ENCODE assay signal across 1 cellular context in the genomic region with DNA sequence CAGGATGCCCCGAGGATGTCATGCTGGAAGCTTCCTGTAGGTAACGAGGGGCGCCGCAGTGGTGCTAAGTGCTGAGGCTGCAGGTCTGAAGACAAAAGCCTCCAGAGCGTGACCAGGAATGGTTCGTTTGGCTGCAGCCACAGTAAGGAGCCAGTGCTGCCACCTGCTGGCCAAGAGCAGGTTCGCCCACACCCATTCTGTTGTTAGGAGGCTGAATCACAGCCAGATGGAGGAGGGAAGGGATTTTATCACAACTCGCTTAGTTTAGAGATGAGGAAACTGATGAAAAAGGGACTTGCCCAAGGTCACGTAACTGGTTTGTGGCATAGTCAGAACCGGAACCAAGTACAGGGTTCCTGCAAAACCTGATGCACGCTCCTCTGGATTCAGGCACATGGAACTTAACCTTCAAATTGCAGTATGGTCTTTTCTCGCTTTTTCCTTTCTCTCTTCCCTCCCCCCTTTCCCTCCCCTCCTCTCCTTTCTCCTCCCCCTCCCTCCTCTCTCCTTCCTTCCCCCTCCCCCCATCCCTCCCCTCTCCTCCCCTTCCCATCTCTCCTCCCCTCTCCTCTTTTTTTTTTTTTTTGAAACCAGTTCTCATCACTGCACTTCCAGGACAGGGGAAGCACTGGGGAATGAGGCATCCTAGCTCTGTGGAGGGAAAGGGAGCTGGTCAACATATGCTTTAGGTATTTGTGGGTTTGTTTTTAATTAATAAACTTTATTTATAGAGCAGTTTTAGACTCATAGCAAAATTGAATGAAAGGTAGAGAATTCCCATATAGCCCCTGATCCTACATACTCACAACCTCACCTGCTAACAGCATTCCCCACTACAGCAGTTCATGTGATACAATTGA.
TF ChIP-seq lines count a peak whose summit lies in the region.

No MANE protein-coding gene starts in this region.

TF ChIP-seq in HepG2, 621 proteins besides CTCF, POLR2A, EP300 and RAD21 (continued from another document and continues in another):
- TF ChIP-seq ZNF841 (CRISPR knock-in tag; IDR thresholded peaks at IDR 0.05; ENCODE audit: borderline replicate concordance): no peak
- no peak for TF ChIP-seq ZNF788 (CRISPR knock-in tag; IDR thresholded peaks at IDR 0.05; ENCODE audit: borderline replicate concordance)
- no peak for TF ChIP-seq ZBTB42 (CRISPR knock-in tag; IDR thresholded peaks at IDR 0.05)
- no peak for TF ChIP-seq SMYD3 (CRISPR knock-in tag; IDR thresholded peaks at IDR 0.05)
- TF ChIP-seq, protein P1, sequence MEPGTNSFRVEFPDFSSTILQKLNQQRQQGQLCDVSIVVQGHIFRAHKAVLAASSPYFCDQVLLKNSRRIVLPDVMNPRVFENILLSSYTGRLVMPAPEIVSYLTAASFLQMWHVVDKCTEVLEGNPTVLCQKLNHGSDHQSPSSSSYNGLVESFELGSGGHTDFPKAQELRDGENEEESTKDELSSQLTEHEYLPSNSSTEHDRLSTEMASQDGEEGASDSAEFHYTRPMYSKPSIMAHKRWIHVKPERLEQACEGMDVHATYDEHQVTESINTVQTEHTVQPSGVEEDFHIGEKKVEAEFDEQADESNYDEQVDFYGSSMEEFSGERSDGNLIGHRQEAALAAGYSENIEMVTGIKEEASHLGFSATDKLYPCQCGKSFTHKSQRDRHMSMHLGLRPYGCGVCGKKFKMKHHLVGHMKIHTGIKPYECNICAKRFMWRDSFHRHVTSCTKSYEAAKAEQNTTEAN (CRISPR knock-in tag; conservative IDR thresholded peaks at IDR 0.05): no peak
- TF ChIP-seq, protein P2, sequence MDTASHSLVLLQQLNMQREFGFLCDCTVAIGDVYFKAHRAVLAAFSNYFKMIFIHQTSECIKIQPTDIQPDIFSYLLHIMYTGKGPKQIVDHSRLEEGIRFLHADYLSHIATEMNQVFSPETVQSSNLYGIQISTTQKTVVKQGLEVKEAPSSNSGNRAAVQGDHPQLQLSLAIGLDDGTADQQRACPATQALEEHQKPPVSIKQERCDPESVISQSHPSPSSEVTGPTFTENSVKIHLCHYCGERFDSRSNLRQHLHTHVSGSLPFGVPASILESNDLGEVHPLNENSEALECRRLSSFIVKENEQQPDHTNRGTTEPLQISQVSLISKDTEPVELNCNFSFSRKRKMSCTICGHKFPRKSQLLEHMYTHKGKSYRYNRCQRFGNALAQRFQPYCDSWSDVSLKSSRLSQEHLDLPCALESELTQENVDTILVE (CRISPR knock-in tag; IDR thresholded peaks at IDR 0.05): no peak
- TF ChIP-seq TAF1 (CRISPR knock-in tag; IDR thresholded peaks at IDR 0.05): no peak
- TF ChIP-seq, protein P3, sequence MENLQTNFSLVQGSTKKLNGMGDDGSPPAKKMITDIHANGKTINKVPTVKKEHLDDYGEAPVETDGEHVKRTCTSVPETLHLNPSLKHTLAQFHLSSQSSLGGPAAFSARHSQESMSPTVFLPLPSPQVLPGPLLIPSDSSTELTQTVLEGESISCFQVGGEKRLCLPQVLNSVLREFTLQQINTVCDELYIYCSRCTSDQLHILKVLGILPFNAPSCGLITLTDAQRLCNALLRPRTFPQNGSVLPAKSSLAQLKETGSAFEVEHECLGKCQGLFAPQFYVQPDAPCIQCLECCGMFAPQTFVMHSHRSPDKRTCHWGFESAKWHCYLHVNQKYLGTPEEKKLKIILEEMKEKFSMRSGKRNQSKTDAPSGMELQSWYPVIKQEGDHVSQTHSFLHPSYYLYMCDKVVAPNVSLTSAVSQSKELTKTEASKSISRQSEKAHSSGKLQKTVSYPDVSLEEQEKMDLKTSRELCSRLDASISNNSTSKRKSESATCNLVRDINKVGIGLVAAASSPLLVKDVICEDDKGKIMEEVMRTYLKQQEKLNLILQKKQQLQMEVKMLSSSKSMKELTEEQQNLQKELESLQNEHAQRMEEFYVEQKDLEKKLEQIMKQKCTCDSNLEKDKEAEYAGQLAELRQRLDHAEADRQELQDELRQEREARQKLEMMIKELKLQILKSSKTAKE (CRISPR knock-in tag; IDR thresholded peaks at IDR 0.05; ENCODE audit: borderline replicate concordance): no peak
- no peak for TF ChIP-seq RAD51 (IDR thresholded peaks at IDR 0.05; ENCODE audit: borderline replicate concordance)
- TF ChIP-seq, protein P4, sequence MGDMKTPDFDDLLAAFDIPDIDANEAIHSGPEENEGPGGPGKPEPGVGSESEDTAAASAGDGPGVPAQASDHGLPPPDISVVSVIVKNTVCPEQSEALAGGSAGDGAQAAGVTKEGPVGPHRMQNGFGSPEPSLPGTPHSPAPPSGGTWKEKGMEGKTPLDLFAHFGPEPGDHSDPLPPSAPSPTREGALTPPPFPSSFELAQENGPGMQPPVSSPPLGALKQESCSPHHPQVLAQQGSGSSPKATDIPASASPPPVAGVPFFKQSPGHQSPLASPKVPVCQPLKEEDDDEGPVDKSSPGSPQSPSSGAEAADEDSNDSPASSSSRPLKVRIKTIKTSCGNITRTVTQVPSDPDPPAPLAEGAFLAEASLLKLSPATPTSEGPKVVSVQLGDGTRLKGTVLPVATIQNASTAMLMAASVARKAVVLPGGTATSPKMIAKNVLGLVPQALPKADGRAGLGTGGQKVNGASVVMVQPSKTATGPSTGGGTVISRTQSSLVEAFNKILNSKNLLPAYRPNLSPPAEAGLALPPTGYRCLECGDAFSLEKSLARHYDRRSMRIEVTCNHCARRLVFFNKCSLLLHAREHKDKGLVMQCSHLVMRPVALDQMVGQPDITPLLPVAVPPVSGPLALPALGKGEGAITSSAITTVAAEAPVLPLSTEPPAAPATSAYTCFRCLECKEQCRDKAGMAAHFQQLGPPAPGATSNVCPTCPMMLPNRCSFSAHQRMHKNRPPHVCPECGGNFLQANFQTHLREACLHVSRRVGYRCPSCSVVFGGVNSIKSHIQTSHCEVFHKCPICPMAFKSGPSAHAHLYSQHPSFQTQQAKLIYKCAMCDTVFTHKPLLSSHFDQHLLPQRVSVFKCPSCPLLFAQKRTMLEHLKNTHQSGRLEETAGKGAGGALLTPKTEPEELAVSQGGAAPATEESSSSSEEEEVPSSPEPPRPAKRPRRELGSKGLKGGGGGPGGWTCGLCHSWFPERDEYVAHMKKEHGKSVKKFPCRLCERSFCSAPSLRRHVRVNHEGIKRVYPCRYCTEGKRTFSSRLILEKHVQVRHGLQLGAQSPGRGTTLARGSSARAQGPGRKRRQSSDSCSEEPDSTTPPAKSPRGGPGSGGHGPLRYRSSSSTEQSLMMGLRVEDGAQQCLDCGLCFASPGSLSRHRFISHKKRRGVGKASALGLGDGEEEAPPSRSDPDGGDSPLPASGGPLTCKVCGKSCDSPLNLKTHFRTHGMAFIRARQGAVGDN (CRISPR knock-in tag; IDR thresholded peaks at IDR 0.05): peak; percentile 58
- no peak for TF ChIP-seq ZNF878 (CRISPR knock-in tag; IDR thresholded peaks at IDR 0.05)
- no peak for TF ChIP-seq KAT7 (CRISPR knock-in tag; IDR thresholded peaks at IDR 0.05; ENCODE audit: borderline replicate concordance)
- TF ChIP-seq, protein P5, sequence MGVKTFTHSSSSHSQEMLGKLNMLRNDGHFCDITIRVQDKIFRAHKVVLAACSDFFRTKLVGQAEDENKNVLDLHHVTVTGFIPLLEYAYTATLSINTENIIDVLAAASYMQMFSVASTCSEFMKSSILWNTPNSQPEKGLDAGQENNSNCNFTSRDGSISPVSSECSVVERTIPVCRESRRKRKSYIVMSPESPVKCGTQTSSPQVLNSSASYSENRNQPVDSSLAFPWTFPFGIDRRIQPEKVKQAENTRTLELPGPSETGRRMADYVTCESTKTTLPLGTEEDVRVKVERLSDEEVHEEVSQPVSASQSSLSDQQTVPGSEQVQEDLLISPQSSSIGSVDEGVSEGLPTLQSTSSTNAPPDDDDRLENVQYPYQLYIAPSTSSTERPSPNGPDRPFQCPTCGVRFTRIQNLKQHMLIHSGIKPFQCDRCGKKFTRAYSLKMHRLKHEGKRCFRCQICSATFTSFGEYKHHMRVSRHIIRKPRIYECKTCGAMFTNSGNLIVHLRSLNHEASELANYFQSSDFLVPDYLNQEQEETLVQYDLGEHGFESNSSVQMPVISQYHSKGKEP (CRISPR knock-in tag; IDR thresholded peaks at IDR 0.05): no peak
- TF ChIP-seq KDM4B (CRISPR knock-in tag; IDR thresholded peaks at IDR 0.05): peak; percentile 65; the same call in 1 of the 2 replicates
- TF ChIP-seq SRSF9 (IDR thresholded peaks at IDR 0.05; ENCODE audit: borderline replicate concordance, insufficient read depth, low read depth, low read length, poor library complexity, severe bottlenecking): no peak
- no peak for TF ChIP-seq ZFP62 (CRISPR knock-in tag; IDR thresholded peaks at IDR 0.05)
- TF ChIP-seq, protein P6, sequence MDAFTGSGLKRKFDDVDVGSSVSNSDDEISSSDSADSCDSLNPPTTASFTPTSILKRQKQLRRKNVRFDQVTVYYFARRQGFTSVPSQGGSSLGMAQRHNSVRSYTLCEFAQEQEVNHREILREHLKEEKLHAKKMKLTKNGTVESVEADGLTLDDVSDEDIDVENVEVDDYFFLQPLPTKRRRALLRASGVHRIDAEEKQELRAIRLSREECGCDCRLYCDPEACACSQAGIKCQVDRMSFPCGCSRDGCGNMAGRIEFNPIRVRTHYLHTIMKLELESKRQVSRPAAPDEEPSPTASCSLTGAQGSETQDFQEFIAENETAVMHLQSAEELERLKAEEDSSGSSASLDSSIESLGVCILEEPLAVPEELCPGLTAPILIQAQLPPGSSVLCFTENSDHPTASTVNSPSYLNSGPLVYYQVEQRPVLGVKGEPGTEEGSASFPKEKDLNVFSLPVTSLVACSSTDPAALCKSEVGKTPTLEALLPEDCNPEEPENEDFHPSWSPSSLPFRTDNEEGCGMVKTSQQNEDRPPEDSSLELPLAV (CRISPR knock-in tag; conservative IDR thresholded peaks at IDR 0.05; ENCODE audit: low read depth): no peak
- no peak for TF ChIP-seq ZNF672 (CRISPR knock-in tag; IDR thresholded peaks at IDR 0.05)
- no peak for TF ChIP-seq PITX1 (CRISPR knock-in tag; IDR thresholded peaks at IDR 0.05)
- TF ChIP-seq NR2C2 (CRISPR knock-in tag; IDR thresholded peaks at IDR 0.05; ENCODE audit: borderline replicate concordance): no peak; the same call in 1 of the 2 replicates
- TF ChIP-seq, protein P7, sequence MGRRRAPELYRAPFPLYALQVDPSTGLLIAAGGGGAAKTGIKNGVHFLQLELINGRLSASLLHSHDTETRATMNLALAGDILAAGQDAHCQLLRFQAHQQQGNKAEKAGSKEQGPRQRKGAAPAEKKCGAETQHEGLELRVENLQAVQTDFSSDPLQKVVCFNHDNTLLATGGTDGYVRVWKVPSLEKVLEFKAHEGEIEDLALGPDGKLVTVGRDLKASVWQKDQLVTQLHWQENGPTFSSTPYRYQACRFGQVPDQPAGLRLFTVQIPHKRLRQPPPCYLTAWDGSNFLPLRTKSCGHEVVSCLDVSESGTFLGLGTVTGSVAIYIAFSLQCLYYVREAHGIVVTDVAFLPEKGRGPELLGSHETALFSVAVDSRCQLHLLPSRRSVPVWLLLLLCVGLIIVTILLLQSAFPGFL (CRISPR knock-in tag; IDR thresholded peaks at IDR 0.05): no peak
- TF ChIP-seq YEATS4 (CRISPR knock-in tag; IDR thresholded peaks at IDR 0.05; ENCODE audit: borderline replicate concordance): 0 out of 2 replicates have a peak, but pooled peaks have one; percentile 22
- TF ChIP-seq, protein P8, sequence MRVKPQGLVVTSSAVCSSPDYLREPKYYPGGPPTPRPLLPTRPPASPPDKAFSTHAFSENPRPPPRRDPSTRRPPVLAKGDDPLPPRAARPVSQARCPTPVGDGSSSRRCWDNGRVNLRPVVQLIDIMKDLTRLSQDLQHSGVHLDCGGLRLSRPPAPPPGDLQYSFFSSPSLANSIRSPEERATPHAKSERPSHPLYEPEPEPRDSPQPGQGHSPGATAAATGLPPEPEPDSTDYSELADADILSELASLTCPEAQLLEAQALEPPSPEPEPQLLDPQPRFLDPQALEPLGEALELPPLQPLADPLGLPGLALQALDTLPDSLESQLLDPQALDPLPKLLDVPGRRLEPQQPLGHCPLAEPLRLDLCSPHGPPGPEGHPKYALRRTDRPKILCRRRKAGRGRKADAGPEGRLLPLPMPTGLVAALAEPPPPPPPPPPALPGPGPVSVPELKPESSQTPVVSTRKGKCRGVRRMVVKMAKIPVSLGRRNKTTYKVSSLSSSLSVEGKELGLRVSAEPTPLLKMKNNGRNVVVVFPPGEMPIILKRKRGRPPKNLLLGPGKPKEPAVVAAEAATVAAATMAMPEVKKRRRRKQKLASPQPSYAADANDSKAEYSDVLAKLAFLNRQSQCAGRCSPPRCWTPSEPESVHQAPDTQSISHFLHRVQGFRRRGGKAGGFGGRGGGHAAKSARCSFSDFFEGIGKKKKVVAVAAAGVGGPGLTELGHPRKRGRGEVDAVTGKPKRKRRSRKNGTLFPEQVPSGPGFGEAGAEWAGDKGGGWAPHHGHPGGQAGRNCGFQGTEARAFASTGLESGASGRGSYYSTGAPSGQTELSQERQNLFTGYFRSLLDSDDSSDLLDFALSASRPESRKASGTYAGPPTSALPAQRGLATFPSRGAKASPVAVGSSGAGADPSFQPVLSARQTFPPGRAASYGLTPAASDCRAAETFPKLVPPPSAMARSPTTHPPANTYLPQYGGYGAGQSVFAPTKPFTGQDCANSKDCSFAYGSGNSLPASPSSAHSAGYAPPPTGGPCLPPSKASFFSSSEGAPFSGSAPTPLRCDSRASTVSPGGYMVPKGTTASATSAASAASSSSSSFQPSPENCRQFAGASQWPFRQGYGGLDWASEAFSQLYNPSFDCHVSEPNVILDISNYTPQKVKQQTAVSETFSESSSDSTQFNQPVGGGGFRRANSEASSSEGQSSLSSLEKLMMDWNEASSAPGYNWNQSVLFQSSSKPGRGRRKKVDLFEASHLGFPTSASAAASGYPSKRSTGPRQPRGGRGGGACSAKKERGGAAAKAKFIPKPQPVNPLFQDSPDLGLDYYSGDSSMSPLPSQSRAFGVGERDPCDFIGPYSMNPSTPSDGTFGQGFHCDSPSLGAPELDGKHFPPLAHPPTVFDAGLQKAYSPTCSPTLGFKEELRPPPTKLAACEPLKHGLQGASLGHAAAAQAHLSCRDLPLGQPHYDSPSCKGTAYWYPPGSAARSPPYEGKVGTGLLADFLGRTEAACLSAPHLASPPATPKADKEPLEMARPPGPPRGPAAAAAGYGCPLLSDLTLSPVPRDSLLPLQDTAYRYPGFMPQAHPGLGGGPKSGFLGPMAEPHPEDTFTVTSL (CRISPR knock-in tag; IDR thresholded peaks at IDR 0.05; ENCODE audit: borderline replicate concordance): no peak
- TF ChIP-seq, protein P9, sequence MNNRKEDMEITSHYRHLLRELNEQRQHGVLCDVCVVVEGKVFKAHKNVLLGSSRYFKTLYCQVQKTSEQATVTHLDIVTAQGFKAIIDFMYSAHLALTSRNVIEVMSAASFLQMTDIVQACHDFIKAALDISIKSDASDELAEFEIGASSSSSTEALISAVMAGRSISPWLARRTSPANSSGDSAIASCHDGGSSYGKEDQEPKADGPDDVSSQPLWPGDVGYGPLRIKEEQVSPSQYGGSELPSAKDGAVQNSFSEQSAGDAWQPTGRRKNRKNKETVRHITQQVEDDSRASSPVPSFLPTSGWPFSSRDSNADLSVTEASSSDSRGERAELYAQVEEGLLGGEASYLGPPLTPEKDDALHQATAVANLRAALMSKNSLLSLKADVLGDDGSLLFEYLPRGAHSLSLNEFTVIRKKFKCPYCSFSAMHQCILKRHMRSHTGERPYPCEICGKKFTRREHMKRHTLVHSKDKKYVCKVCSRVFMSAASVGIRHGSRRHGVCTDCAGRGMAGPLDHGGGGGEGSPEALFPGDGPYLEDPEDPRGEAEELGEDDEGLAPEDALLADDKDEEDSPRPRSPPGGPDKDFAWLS (CRISPR knock-in tag; IDR thresholded peaks at IDR 0.05; ENCODE audit: borderline replicate concordance): no peak
- TF ChIP-seq, protein P10, sequence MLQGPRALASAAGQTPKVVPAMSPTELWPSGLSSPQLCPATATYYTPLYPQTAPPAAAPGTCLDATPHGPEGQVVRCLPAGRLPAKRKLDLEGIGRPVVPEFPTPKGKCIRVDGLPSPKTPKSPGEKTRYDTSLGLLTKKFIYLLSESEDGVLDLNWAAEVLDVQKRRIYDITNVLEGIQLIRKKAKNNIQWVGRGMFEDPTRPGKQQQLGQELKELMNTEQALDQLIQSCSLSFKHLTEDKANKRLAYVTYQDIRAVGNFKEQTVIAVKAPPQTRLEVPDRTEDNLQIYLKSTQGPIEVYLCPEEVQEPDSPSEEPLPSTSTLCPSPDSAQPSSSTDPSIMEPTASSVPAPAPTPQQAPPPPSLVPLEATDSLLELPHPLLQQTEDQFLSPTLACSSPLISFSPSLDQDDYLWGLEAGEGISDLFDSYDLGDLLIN (CRISPR knock-in tag; IDR thresholded peaks at IDR 0.05; ENCODE audit: borderline replicate concordance): no peak
